Comparison of ENCODE assay signal across 8 cellular contexts in genomic region chr2:55519908-55520885, GRCh38. TPM values are rescaled to one million over a fixed set of nuclear protein-coding genes. Genes with fewer than 3 reads are reported as not detected.
DNase-seq lines count a peak whose midpoint lies in the region; ATAC-seq and TF ChIP-seq lines count a peak whose summit lies in the region.

No MANE protein-coding gene starts in this region.

- H3K9me3 ChIP-seq in stomach, result no peaks in the 10 kb centered on the region

- peaks cover 15 to 29% (median 24%) of the 10 kb centered on the region in 4 donors for H3K36me3 ChIP-seq in stomach

- CTCF ChIA-PET in activated CD4-positive, alpha-beta memory T cell treated with anti-CD3 and anti-CD28 coated beads, Interleukin-2, amount 10 ng/mL, durations not matched to agents 7 days and 5 days (lab: Charles Lee), result interaction anchor here (0.6 to 2.3 kb wide), 12 partner anchors 9 to 779 kb away, joined by 3 to 21 read pairs (median 3); partner anchors contain the start of genes PPP4R3B and RTN4

- H3K4me3 Mint-ChIP-seq in activated CD4-positive, alpha-beta memory T cell treated with anti-CD3 and anti-CD28 coated beads, Interleukin-2, amount 10 ng/mL, durations not matched to agents 7 days and 5 days, result peak overlapping the region; percentile 97

- H3K9me3 Mint-ChIP-seq in activated CD4-positive, alpha-beta memory T cell treated with anti-CD3 and anti-CD28 coated beads, Interleukin-2, amount 10 ng/mL, durations not matched to agents 7 days and 5 days, result no peaks in the 10 kb centered on the region

- peak; percentile 12 for ATAC-seq in GM21825 (IDR thresholded peaks at IDR 0.05; ENCODE audit: unreplicated experiment)

- H3K27ac Mint-ChIP-seq in activated CD4-positive, alpha-beta memory T cell treated with anti-CD3 and anti-CD28 coated beads, Interleukin-2, amount 10 ng/mL, durations not matched to agents 7 days and 5 days, result peak overlapping the region; percentile 94

- peaks cover 14% of the 10 kb centered on the region for H3K4me1 Mint-ChIP-seq in activated CD4-positive, alpha-beta memory T cell treated with anti-CD3 and anti-CD28 coated beads, Interleukin-2, amount 10 ng/mL, durations not matched to agents 7 days and 5 days

- peaks cover 6 to 46% (median 15%) of the 10 kb centered on the region in 4 donors for H3K4me1 ChIP-seq in stomach

- H3K27me3 ChIP-seq in stomach, result no peaks in the 10 kb centered on the region

- peak overlapping the region; percentile 71 to 92 (median 87) for H3K27ac ChIP-seq in stomach

- TF ChIP-seq EP300 in stomach (IDR thresholded peaks at IDR 0.05), result no peak

- H3K27me3 Mint-ChIP-seq in activated CD4-positive, alpha-beta memory T cell treated with anti-CD3 and anti-CD28 coated beads, Interleukin-2, amount 10 ng/mL, durations not matched to agents 7 days and 5 days, result no peaks in the 10 kb centered on the region

- POLR2A ChIA-PET in activated CD4-positive, alpha-beta memory T cell treated with anti-CD3 and anti-CD28 coated beads, Interleukin-2, amount 10 ng/mL, durations not matched to agents 7 days and 5 days (lab: Charles Lee), result interaction anchor here (0.6 to 4.1 kb wide), 15 partner anchors 9 to 961 kb away, joined by 3 to 75 read pairs (median 5); partner anchors contain the start of genes CCDC88A, PPP4R3B and RPS27A

- H3K4me3 ChIP-seq in LNCaP clone FGC (ENCODE audit: low read depth, low read length), result peak overlapping the region; percentile 69
- H3K4me3 ChIP-seq in epithelial cell of proximal tubule (ENCODE audit: low read depth, low read length), result peak overlapping the region; percentile 80
- peak overlapping the region; percentile 71 to 84 (median 76) for H3K4me3 ChIP-seq in stomach

- no peak for TF ChIP-seq POLR2A in stomach (IDR thresholded peaks at IDR 0.05)

- 1 to 2% (median 1%) methylated on average over 37 of the region's 37 CpGs for WGBS in stomach, 5 donors

- H3K36me3 Mint-ChIP-seq in activated CD4-positive, alpha-beta memory T cell treated with anti-CD3 and anti-CD28 coated beads, Interleukin-2, amount 10 ng/mL, durations not matched to agents 7 days and 5 days (ENCODE audit: low read depth), result peaks cover 15% of the 10 kb centered on the region

- intact Hi-C loops in stomach (cut with DNase I; ENCODE audit: low total_unique reads), result no loop called here

- DNase-seq in DMS153 treated with DMSO at 0.1 percent for 48 hours (lab: John Stamatoyannopoulos, UW; ENCODE audit: unreplicated experiment), result peak; percentile 40
- DNase-seq in DMS153 (lab: John Stamatoyannopoulos, UW), result no peak
- no peak for DNase-seq in LNCaP clone FGC (ENCODE audit: low read depth)
- DNase-seq in activated CD4-positive, alpha-beta memory T cell treated with anti-CD3 and anti-CD28 coated beads, Interleukin-2, amount 10 ng/mL, durations not matched to agents 7 days and 5 days, result peak; percentile 38
- DNase-seq in epithelial cell of proximal tubule (ENCODE audit: low read depth), result no peak
- peak; percentile 20 for DNase-seq in mucosa of gallbladder (ENCODE audit: low spot score)
- DNase-seq in stomach, result no peak

- TF ChIP-seq CTCF in LNCaP clone FGC (IDR thresholded peaks at IDR 0.05; ENCODE audit: control insufficient read depth, extremely low read depth, insufficient read depth) (no peak), epithelial cell of proximal tubule (conservative IDR thresholded peaks at IDR 0.05; ENCODE audit: low read depth, low read length) (no peak), stomach (IDR thresholded peaks at IDR 0.05) (no peak)

RNA-seq across cellular contexts. Expression of gene CFAP36, which starts 0.7 kb away (rescaled TPM):
- total RNA-seq in activated CD4-positive, alpha-beta memory T cell treated with anti-CD3 and anti-CD28 coated beads, Interleukin-2, amount 10 ng/mL, durations not matched to agents 7 days and 5 days, result 10 to 100 TPM; 29.5 to 31.8 TPM
- total RNA-seq in epithelial cell of proximal tubule (10.3 and 19.0 TPM in 2 replicates), mucosa of gallbladder (52.4 TPM), stomach (100 to 1,000 TPM in 1 of 5 donors, 10 to 100 TPM in 3, 1 to 10 TPM in 1; 5.2 to 102 (median 22.2) TPM)
- 10 to 100 TPM; 39.9 to 71.8 (median 50.3) TPM for polyA plus RNA-seq in stomach

Comparison
In these comparisons a context has a peak if more than half of its experiments do, and no peak if none do; other contexts are left out.
1. DNase-seq: peak in DMS153 treated with DMSO at 0.1 percent for 48 hours (single experiment), activated CD4-positive, alpha-beta memory T cell treated with anti-CD3 and anti-CD28 coated beads, Interleukin-2, amount 10 ng/mL, durations not matched to agents 7 days and 5 days (single experiment) and mucosa of gallbladder (single experiment); none in DMS153 (single experiment), LNCaP clone FGC (single experiment), epithelial cell of proximal tubule (single experiment) and stomach (single experiment).
2. Peak in every context shown above with its lines, with median percentiles within 50 percentile points of each other: H3K4me3 ChIP-seq.